ENCODE assay signal across 22 cellular contexts in the genomic region with DNA sequence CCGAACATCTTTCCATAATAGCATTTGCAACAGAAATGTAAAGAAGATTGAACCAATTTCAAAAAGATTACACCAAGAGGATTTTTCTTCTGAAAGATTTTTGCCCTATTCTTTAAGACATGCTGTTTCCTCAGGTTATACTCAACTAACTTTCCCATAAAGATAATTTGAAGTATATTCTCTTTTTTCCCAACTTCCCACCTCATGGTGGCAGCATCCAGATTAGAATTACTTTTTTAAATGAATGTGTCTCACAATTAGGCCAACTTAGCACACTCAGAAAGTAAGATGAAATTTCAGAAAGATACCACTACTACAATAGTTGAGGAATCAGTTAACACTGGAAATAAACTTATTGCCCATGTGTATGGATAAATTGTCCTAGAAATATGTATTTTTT.
DNase-seq lines count a peak whose midpoint lies in the region; ATAC-seq and TF ChIP-seq lines count a peak whose summit lies in the region.
"Had no signal": no experiment of that assay in that cellular context is flagged by ENCODE, and none has a peak within 500 bp of the region (broad histone marks: within the 10 kb centered on the region; RNA-seq: fewer than 3 reads in every experiment).

No MANE protein-coding gene starts in this region.

- DNase-seq in LNCaP clone FGC (ENCODE audit: low read depth) (no peak), chondrocyte (ENCODE audit: low spot score) (no peak), medulla oblongata (ENCODE audit: extremely low spot score) (peak; percentile 21), epidermal melanocyte (ENCODE audit: insufficient read length, low spot score) (no peak), NCI-H524 treated with DMSO at 0.1 percent for 48 hours (lab: John Stamatoyannopoulos, UW) (no peak)
- DNase-seq in activated CD4-positive, CD25-positive, alpha-beta regulatory T cell (lab: John Stamatoyannopoulos, UW), result no peak
- DNase-seq: ACHN; AML-193; Calu3; CD8-positive, alpha-beta T cell; DMS79 treated with DMSO at 0.1 percent for 48 hours; GF-D8; H7; HFFc6; IMR-90 had no signal

- TF ChIP-seq CTCF in C4-2B (conservative IDR thresholded peaks at IDR 0.05) (peak; percentile 6; the same call in 1 of the 2 replicates), LNCaP clone FGC (IDR thresholded peaks at IDR 0.05; ENCODE audit: control insufficient read depth, extremely low read depth, insufficient read depth) (0 out of 2 replicates have a peak, but pooled peaks have one; percentile 10), chondrocyte (IDR thresholded peaks at IDR 0.05) (peak; percentile 56)

- H3K27ac ChIP-seq in C4-2B, result no peak overlapping the region

- no peaks in the 10 kb centered on the region for H3K27me3 Mint-ChIP-seq in chondrocyte (ENCODE audit: low read depth)

- H3K4me3 ChIP-seq in LNCaP clone FGC (ENCODE audit: low read depth, low read length), result no peak overlapping the region
- H3K4me3 ChIP-seq: GM12878, GM23338, K562 had no signal

- no peak overlapping the region for H3K4me3 Mint-ChIP-seq in chondrocyte (ENCODE audit: unreplicated experiment)
- H3K4me3 Mint-ChIP-seq: CD14-positive monocyte; CD8-positive, alpha-beta T cell; GM23338; HFFc6 had no signal

- H3K4me1 Mint-ChIP-seq in chondrocyte (ENCODE audit: low read depth), result peaks cover 31% of the 10 kb centered on the region
- H3K4me1 Mint-ChIP-seq: CD14-positive monocyte had no signal

- H3K36me3 Mint-ChIP-seq in chondrocyte (ENCODE audit: low read depth), result peaks cover 3% of the 10 kb centered on the region
- H3K36me3 Mint-ChIP-seq: CD14-positive monocyte; CD8-positive, alpha-beta T cell had no signal

- no peak overlapping the region for H3K27ac Mint-ChIP-seq in chondrocyte (ENCODE audit: unreplicated experiment)
- H3K27ac Mint-ChIP-seq: CD14-positive monocyte; CD8-positive, alpha-beta T cell; GM23338; HFFc6 had no signal

- no peak for ATAC-seq in HG02938 (IDR thresholded peaks at IDR 0.05; ENCODE audit: unreplicated experiment)
- ATAC-seq: CD8-positive, alpha-beta T cell; GM12878; HCT116; K562 had no signal

- peaks cover 8% of the 10 kb centered on the region for H3K9me3 Mint-ChIP-seq in chondrocyte (ENCODE audit: low read depth)
- H3K9me3 Mint-ChIP-seq: CD14-positive monocyte; CD8-positive, alpha-beta T cell had no signal

Comparison
In these comparisons a context has a peak if more than half of its experiments do, and no peak if none do; other contexts are left out.
1. CTCF ChIP-seq: peak in every context shown above with its lines; median percentile 56 in chondrocyte; 10 in LNCaP clone FGC; 6 in C4-2B.